In genomic region chr11:107252429-107253161, GRCh38 we compare ENCODE assay signal across 13 cellular contexts.
A peak's percentile ranks its signal among the peaks of the same experiment; 100 is the strongest.
DNase-seq lines count a peak whose midpoint lies in the region; ATAC-seq lines count a peak whose summit lies in the region.
"Had no signal": no experiment of that assay in that cellular context is flagged by ENCODE, and none has a peak within 500 bp of the region (broad histone marks: within the 10 kb centered on the region; RNA-seq: fewer than 3 reads in every experiment).

No MANE protein-coding gene starts in this region.

- ATAC-seq in GM18499 (IDR thresholded peaks at IDR 0.05; ENCODE audit: insufficient read depth, unreplicated experiment) (peak; percentile 86), GM19397 (IDR thresholded peaks at IDR 0.05; ENCODE audit: unreplicated experiment) (peak; percentile 77), HG02852 (IDR thresholded peaks at IDR 0.05; ENCODE audit: unreplicated experiment) (peak; percentile 94), HG03460 (IDR thresholded peaks at IDR 0.05; ENCODE audit: unreplicated experiment) (peak; percentile 89)

- no peak for DNase-seq in cerebellar nuclear complex (lab: John Stamatoyannopoulos, UW)
- no peak for DNase-seq in NCI-H1092 (lab: John Stamatoyannopoulos, UW)
- no peak for DNase-seq in effector CD4-positive, alpha-beta T cell
- no peak for DNase-seq in NOMO-1 treated with DMSO at 0.1 percent for 48 hours (lab: John Stamatoyannopoulos, UW; ENCODE audit: unreplicated experiment)
- DNase-seq: activated naive CD8-positive, alpha-beta T cell treated with anti-CD3 and anti-CD28 coated beads for 36 hours; Kasumi-1; NCI-H187 treated with DMSO at 0.1 percent for 48 hours; SJCRH30; stimulated activated CD8-positive, alpha-beta memory T cell treated with anti-CD3 and anti-CD28 coated beads, Interleukin-4, amount 100 ng/mL, for 48 hours had no signal
